In genomic region chr11:108008656-108009496, GRCh38 we compare ENCODE assay signal across 1 cellular context.
TF ChIP-seq lines count a peak whose summit lies in the region.

Gene CUL5, plus strand, starts transcription at chr11:108008898. Its CDS starts 451 bp downstream, at chr11:108009349.

TF ChIP-seq in K562, 482 proteins besides CTCF, POLR2A, EP300 and RAD21 (continued from another document and continues in another):
- TF ChIP-seq ATF1 (CRISPR knock-in tag; IDR thresholded peaks at IDR 0.05) = 0 out of 2 replicates have a peak, but pooled peaks have one; percentile 36
- TF ChIP-seq ATF1 (tag; IDR thresholded peaks at IDR 0.05) = peak; percentile 90
- TF ChIP-seq MAFF (IDR thresholded peaks at IDR 0.05; ENCODE audit: low read length) = peak; percentile 13; the same call in 1 of the 2 replicates
- peak; percentile 77 for TF ChIP-seq EGR1 (conservative IDR thresholded peaks at IDR 0.05)
- TF ChIP-seq BRD9 (IDR thresholded peaks at IDR 0.05; ENCODE audit: low read depth, partially characterized antibody) = peak; percentile 85
- TF ChIP-seq ZNF184 (CRISPR knock-in tag; IDR thresholded peaks at IDR 0.05) = no peak
- peak; percentile 100 for TF ChIP-seq PHF8 (IDR thresholded peaks at IDR 0.05; ENCODE audit: borderline replicate concordance, low read length)
- TF ChIP-seq E2F1 (CRISPR knock-in tag; IDR thresholded peaks at IDR 0.05) = peak; percentile 94
- TF ChIP-seq CHAMP1 (IDR thresholded peaks at IDR 0.05) = peak; percentile 55; the same call in 1 of the 2 replicates
- TF ChIP-seq MIER1 (IDR thresholded peaks at IDR 0.05; ENCODE audit: low read depth) = no peak
- peak; percentile 95 for TF ChIP-seq MAX (CRISPR knock-in tag; IDR thresholded peaks at IDR 0.05)
- TF ChIP-seq LARP7 (IDR thresholded peaks at IDR 0.05) = 0 out of 2 replicates have a peak, but pooled peaks have one; percentile 49
- peak; percentile 12; the same call in 1 of the 2 replicates for TF ChIP-seq KLF6 (CRISPR knock-in tag; IDR thresholded peaks at IDR 0.05; ENCODE audit: borderline replicate concordance)
- TF ChIP-seq MYC (IDR thresholded peaks at IDR 0.05; ENCODE audit: low read depth, low read length) = peak; percentile 86; the same call in 1 of the 2 replicates
- TF ChIP-seq MYC (CRISPR knock-in tag; IDR thresholded peaks at IDR 0.05; ENCODE audit: borderline replicate concordance, low read depth) = peak; percentile 97
- peak; percentile 90 for TF ChIP-seq LCOR (CRISPR knock-in tag; IDR thresholded peaks at IDR 0.05)
- peak; percentile 95 for TF ChIP-seq ARID4B (CRISPR knock-in tag; IDR thresholded peaks at IDR 0.05)
- TF ChIP-seq CREB3L1 (IDR thresholded peaks at IDR 0.05; ENCODE audit: borderline replicate concordance, low read depth) = peak; percentile 93
- TF ChIP-seq BCL6 (CRISPR knock-in tag; IDR thresholded peaks at IDR 0.05) = no peak; the same call in 1 of the 2 replicates
- peak; percentile 59; the same call in 1 of the 2 replicates for TF ChIP-seq ZNF197 (CRISPR knock-in tag; IDR thresholded peaks at IDR 0.05; ENCODE audit: low read depth)
- peak; percentile 39; the same call in 1 of the 2 replicates for TF ChIP-seq HCFC1 (IDR thresholded peaks at IDR 0.05; ENCODE audit: low read depth, low read length)
- peak; percentile 92 for TF ChIP-seq ZBTB9 (CRISPR knock-in tag; IDR thresholded peaks at IDR 0.05)
- TF ChIP-seq ADNP (tag; IDR thresholded peaks at IDR 0.05) = no peak
- TF ChIP-seq ZFPM2 (CRISPR knock-in tag; IDR thresholded peaks at IDR 0.05) = no peak
- peak; percentile 59 for TF ChIP-seq HNRNPLL (IDR thresholded peaks at IDR 0.05; ENCODE audit: low read depth, low read length, poor library complexity, severe bottlenecking)
- peak; percentile 69; the same call in 1 of the 2 replicates for TF ChIP-seq SMC3 (conservative IDR thresholded peaks at IDR 0.05; ENCODE audit: insufficient read depth, low read depth, low read length)
- peak; percentile 89 for TF ChIP-seq ZNF592 (IDR thresholded peaks at IDR 0.05)
- peak; percentile 79 for TF ChIP-seq ZNF175 (CRISPR knock-in tag; IDR thresholded peaks at IDR 0.05; ENCODE audit: low read depth)
- TF ChIP-seq POLR2H (tag; IDR thresholded peaks at IDR 0.05; ENCODE audit: low read depth) = peak; percentile 64; the same call in 1 of the 2 replicates
- peak; percentile 53 for TF ChIP-seq SOX6 (IDR thresholded peaks at IDR 0.05)
- TF ChIP-seq XRCC5 (IDR thresholded peaks at IDR 0.05; ENCODE audit: low read depth, low read length) = peak; percentile 90
- no peak for TF ChIP-seq PURB (CRISPR knock-in tag; IDR thresholded peaks at IDR 0.05; ENCODE audit: low read depth)
- peak; percentile 59 for TF ChIP-seq FIP1L1 (IDR thresholded peaks at IDR 0.05; ENCODE audit: low read depth, low read length, poor library complexity, severe bottlenecking)
- TF ChIP-seq KLF13 (tag; IDR thresholded peaks at IDR 0.05; ENCODE audit: borderline replicate concordance, low read depth) = peak; percentile 54; the same call in 1 of the 2 replicates
- 0 out of 2 replicates have a peak, but pooled peaks have one; percentile 31 for TF ChIP-seq ZSCAN29 (IDR thresholded peaks at IDR 0.05)
- peak; percentile 84; the same call in 1 of the 2 replicates for TF ChIP-seq PRMT5 (CRISPR knock-in tag; IDR thresholded peaks at IDR 0.05)
- TF ChIP-seq NFE2L1 (tag; IDR thresholded peaks at IDR 0.05; ENCODE audit: borderline replicate concordance, low read depth) = no peak
- peak in 1 of 2 experiments; percentile 70; a peak in 2 of 4 replicates for TF ChIP-seq NONO (IDR thresholded peaks at IDR 0.05; ENCODE audit: low read depth in 2 of 2, low read length in 1 of 2)
- no peak for TF ChIP-seq NR4A1 (CRISPR knock-in tag; IDR thresholded peaks at IDR 0.05)
- TF ChIP-seq NR4A1 (tag; IDR thresholded peaks at IDR 0.05) = peak; percentile 81
- no peak for TF ChIP-seq ETV6 (IDR thresholded peaks at IDR 0.05; ENCODE audit: borderline replicate concordance in 1 of 2, low read depth in 2 of 2, low read length in 1 of 2)
- TF ChIP-seq ETV6 (CRISPR knock-in tag; IDR thresholded peaks at IDR 0.05; ENCODE audit: borderline replicate concordance) = no peak; the same call in 1 of the 2 replicates
- no peak for TF ChIP-seq TEAD2 (tag; IDR thresholded peaks at IDR 0.05)
- TF ChIP-seq MTF1 (CRISPR knock-in tag; IDR thresholded peaks at IDR 0.05; ENCODE audit: borderline replicate concordance) = 0 out of 2 replicates have a peak, but pooled peaks have one; percentile 40
- TF ChIP-seq YY1 (IDR thresholded peaks at IDR 0.05; ENCODE audit: borderline replicate concordance in 1 of 3, control insufficient read depth in 1 of 3, extremely low read depth in 1 of 3, insufficient read depth in 3 of 3, insufficient read length in 1 of 3, insufficient replicate concordance in 2 of 3, low read depth in 1 of 3, low read length in 2 of 3) = peak; percentile 57 to 88 (median 73)
- peak; percentile 61; the same call in 1 of the 2 replicates for TF ChIP-seq ESRRA (IDR thresholded peaks at IDR 0.05; ENCODE audit: borderline replicate concordance, low read depth)
- TF ChIP-seq ZNF764 (CRISPR knock-in tag; IDR thresholded peaks at IDR 0.05; ENCODE audit: low read depth) = no peak
- peak; percentile 49 to 73 for TF ChIP-seq E2F6 (IDR thresholded peaks at IDR 0.05; ENCODE audit: borderline replicate concordance in 1 of 2, extremely low read depth in 1 of 2, insufficient read depth in 1 of 2, insufficient read length in 1 of 2, low read depth in 1 of 2, low read length in 1 of 2, poor library complexity in 1 of 2, severe bottlenecking in 1 of 2)
- 0 out of 2 replicates have a peak, but pooled peaks have one; percentile 85 for TF ChIP-seq MTA3 (IDR thresholded peaks at IDR 0.05; ENCODE audit: borderline replicate concordance)
- no peak for TF ChIP-seq PCBP2 (IDR thresholded peaks at IDR 0.05; ENCODE audit: low read depth, low read length, poor library complexity, severe bottlenecking)
- no peak for TF ChIP-seq ZNF445 (CRISPR knock-in tag; IDR thresholded peaks at IDR 0.05; ENCODE audit: low read depth)
- 0 out of 2 replicates have a peak, but pooled peaks have one; percentile 65 for TF ChIP-seq KLF1 (tag; IDR thresholded peaks at IDR 0.05)
- no peak for TF ChIP-seq HDAC6 (IDR thresholded peaks at IDR 0.05; ENCODE audit: low read depth, low read length)
